ENCODE assay signal across 9 cellular contexts in the genomic region with DNA sequence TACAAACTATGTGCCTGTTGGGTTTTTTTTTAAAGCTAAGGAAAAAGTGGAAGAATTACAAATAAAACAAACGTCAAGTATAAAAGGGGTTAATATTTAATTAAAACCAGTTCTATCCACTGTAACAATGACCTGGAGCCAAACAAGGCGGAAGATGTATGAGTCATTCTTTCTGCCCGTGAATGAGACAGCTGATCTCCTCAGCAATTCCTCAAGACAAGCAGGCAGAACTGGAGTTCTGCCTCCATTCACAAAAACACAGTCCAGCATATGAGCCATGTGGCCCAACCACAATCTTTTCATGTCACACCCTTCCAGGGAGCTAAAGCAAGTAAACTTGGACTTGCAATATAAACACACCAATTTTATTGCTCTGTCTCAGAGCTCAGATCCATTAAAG. TPM values are rescaled to one million over a fixed set of nuclear protein-coding genes. Genes with fewer than 3 reads are reported as not detected.
DNase-seq lines count a peak whose midpoint lies in the region; ATAC-seq and TF ChIP-seq lines count a peak whose summit lies in the region.
"Had no signal": no experiment of that assay in that cellular context is flagged by ENCODE, and none has a peak within 500 bp of the region (broad histone marks: within the 10 kb centered on the region; RNA-seq: fewer than 3 reads in every experiment).

No MANE protein-coding gene starts in this region.

- H3K27ac Mint-ChIP-seq in MCF 10A (ENCODE audit: low read depth, unreplicated experiment) = peak overlapping the region; percentile 25

- no peaks in the 10 kb centered on the region for H4K20me1 ChIP-seq in IMR-90 (ENCODE audit: insufficient read depth, low read length)

- H3K9ac ChIP-seq in IMR-90 (ENCODE audit: low read depth, low read length) = no peak overlapping the region

- H2AK5ac ChIP-seq in IMR-90 (ENCODE audit: low read depth, low read length) = no peak overlapping the region

- POLR2A ChIA-PET in A673 (lab: Charles Lee; ENCODE audit: low non-redundant PET) (no interaction called here), IMR-90 (lab: Charles Lee; ENCODE audit: unreplicated experiment) (interaction anchor here (0.6 kb wide), 1 partner anchor 89 kb away, joined by 3 read pairs; no protein-coding TSS in a partner anchor), MCF 10A (lab: Yijun Ruan, JAX) (interaction anchor here (0.6 to 2.9 kb wide), 9 partner anchors 8 to 542 kb away, joined by 3 to 30 read pairs (median 3); partner anchors contain the start of gene ETV1)

- no peak overlapping the region for H3K18ac ChIP-seq in IMR-90 (ENCODE audit: low read depth, low read length)

- H2BK120ac ChIP-seq in IMR-90 (ENCODE audit: low read depth, low read length) = peak overlapping the region; percentile 28; the same call in 1 of the 2 replicates

- H4K5ac ChIP-seq in IMR-90 (ENCODE audit: low read depth, low read length) = no peak overlapping the region

- in situ Hi-C loops in IMR-90 (cut with MboI; ENCODE audit: low sequenced_read_pairs) = loop anchor here (5.0 to 25.0 kb wide), 2 partner anchors 59 to 1319 kb away; no protein-coding TSS in a partner anchor

- H3K27ac ChIP-seq in A673 (ENCODE audit: low read depth, low read length, poor library complexity, severe bottlenecking) = peak overlapping the region; percentile 82
- H3K27ac ChIP-seq in IMR-90 (ENCODE audit: insufficient read depth, low read length) = no peak overlapping the region
- H3K27ac ChIP-seq in esophagus squamous epithelium = peak overlapping the region in 1 of 4 donors; percentile 56

- no peak overlapping the region for H2AFZ ChIP-seq in IMR-90 (replicated peaks; ENCODE audit: low read length, poor library complexity)

- peak; percentile 34; the same call in 1 of the 2 replicates for TF ChIP-seq RAD21 in IMR-90 (IDR thresholded peaks at IDR 0.05; ENCODE audit: low read length)

- H3K4ac ChIP-seq in IMR-90 (ENCODE audit: low read depth, low read length) = no peak overlapping the region

- H3K4me1 Mint-ChIP-seq in MCF 10A (ENCODE audit: insufficient read depth, unreplicated experiment) = peaks cover 33% of the 10 kb centered on the region

- H3K23ac ChIP-seq in IMR-90 (ENCODE audit: low read depth, low read length) = no peak overlapping the region

- no peaks in the 10 kb centered on the region for H3K27me3 Mint-ChIP-seq in MCF 10A (ENCODE audit: insufficient read depth, unreplicated experiment)

- no peaks in the 10 kb centered on the region for H3K9me1 ChIP-seq in IMR-90 (ENCODE audit: insufficient read depth, low read length)

- H3K4me3 ChIP-seq in A673 (ENCODE audit: low read depth, low read length, poor library complexity, severe bottlenecking) (peak overlapping the region; percentile 13), IMR-90 (ENCODE audit: insufficient read depth, low read depth, low read length) (no peak overlapping the region), esophagus squamous epithelium (no peak overlapping the region)

- no peaks in the 10 kb centered on the region for H3K36me3 Mint-ChIP-seq in MCF 10A (ENCODE audit: insufficient read depth, unreplicated experiment)

- H2BK15ac ChIP-seq in IMR-90 (ENCODE audit: low read depth, low read length) = no peak overlapping the region

- CTCF ChIA-PET in A673 (lab: Charles Lee) = interaction anchor here (1.4 kb wide), 1 partner anchor 8 kb away, joined by 5 read pairs; the partner anchor contains the start of gene ETV1
- CTCF ChIA-PET in IMR-90 (lab: Yijun Ruan, JAX) = interaction anchor here (0.9 to 1.8 kb wide), 3 partner anchors 9 to 238 kb away, joined by 4 to 8 read pairs (median 4); no protein-coding TSS in a partner anchor
- CTCF ChIA-PET in MCF 10A (lab: Yijun Ruan, JAX) = interaction anchor here (0.6 to 4.3 kb wide), 5 partner anchors 9 to 1278 kb away, joined by 3 to 29 read pairs (median 5); partner anchors contain the start of gene ETV1

- no peak overlapping the region for H3K4me2 ChIP-seq in IMR-90 (ENCODE audit: low read depth, low read length)

- H3K27me3 ChIP-seq in A673 (replicated peaks; ENCODE audit: insufficient read depth, low read depth, low read length, poor library complexity) = no peaks in the 10 kb centered on the region
- H3K27me3 ChIP-seq in IMR-90 (ENCODE audit: control insufficient read depth, insufficient read depth, low read length) = no peaks in the 10 kb centered on the region
- no peaks in the 10 kb centered on the region for H3K27me3 ChIP-seq in esophagus squamous epithelium

- H2BK20ac ChIP-seq in IMR-90 (ENCODE audit: low read depth, low read length) = no peak overlapping the region

- H3K9me3 ChIP-seq in A673 (ENCODE audit: low read depth, low read length, poor library complexity, severe bottlenecking) = no peaks in the 10 kb centered on the region
- no peaks in the 10 kb centered on the region for H3K9me3 ChIP-seq in IMR-90 (ENCODE audit: control insufficient read depth, insufficient read depth, low read length)
- H3K9me3 ChIP-seq in esophagus squamous epithelium = no peaks in the 10 kb centered on the region

- peak; percentile 94 for DNase-seq in A673 (ENCODE audit: low spot score)
- peak; percentile 98 for DNase-seq in IMR-90
- DNase-seq in MCF 10A (ENCODE audit: unreplicated experiment) = peak; percentile 90
- DNase-seq in kidney tubule cell (ENCODE audit: low spot score) = peak; percentile 96
- DNase-seq in superior temporal gyrus (ENCODE audit: extremely low spot score) = no peak
- DNase-seq in esophagus squamous epithelium (lab: John Stamatoyannopoulos, UW) = no peak
- no peak for DNase-seq in activated CD8-positive, alpha-beta memory T cell treated with anti-CD3 and anti-CD28 coated beads, Interleukin-2, amount 50 U/mL, for 4 hours
- DNase-seq: NCI-H1436 had no signal

- H3K36me3 ChIP-seq in A673 (ENCODE audit: insufficient read depth, low read length, poor library complexity, severe bottlenecking) (no peaks in the 10 kb centered on the region), IMR-90 (ENCODE audit: control insufficient read depth, insufficient read depth, low read length) (peaks cover 1% of the 10 kb centered on the region; the same call in 1 of the 2 replicates), esophagus squamous epithelium (no peaks in the 10 kb centered on the region)

- no peak overlapping the region for H3K14ac ChIP-seq in IMR-90 (replicated peaks; ENCODE audit: low read depth, low read length)

- dilution Hi-C loops in IMR-90 (cut with HindIII; ENCODE audit: low sequenced_read_pairs, unreplicated experiment) = no loop called here

- peaks cover 0 to 13% of the 10 kb centered on the region in 2 experiments; a peak in 2 of 4 replicates for H3K79me1 ChIP-seq in IMR-90 (ENCODE audit: low read depth in 1 of 2, low read length in 2 of 2)

- TF ChIP-seq POLR2A in IMR-90 (IDR thresholded peaks at IDR 0.05; ENCODE audit: low read depth, low read length) (no peak), esophagus squamous epithelium (IDR thresholded peaks at IDR 0.05) (no peak)

- H3K9me3 Mint-ChIP-seq in MCF 10A (ENCODE audit: unreplicated experiment) = no peaks in the 10 kb centered on the region

- intact Hi-C loops in A673 (cut with micrococcal nuclease; ENCODE audit: unreplicated experiment) = loop anchor here (2.0 to 10.0 kb wide), 5 partner anchors 60 to 711 kb away; no protein-coding TSS in a partner anchor
- intact Hi-C loops in IMR-90 (cut with micrococcal nuclease) = loop anchor here (1.0 kb wide), 1 partner anchor 61 kb away; no protein-coding TSS in a partner anchor
- intact Hi-C loops in MCF 10A (cut with micrococcal nuclease) = no loop called here
- intact Hi-C loops in esophagus squamous epithelium (cut with DNase I) = no loop called here

- no peak overlapping the region for H4K8ac ChIP-seq in IMR-90 (ENCODE audit: low read depth in 2 of 2, low read length in 2 of 2)

- peaks cover 63% of the 10 kb centered on the region for H3K4me1 ChIP-seq in A673 (ENCODE audit: insufficient read depth, low read length, poor library complexity, severe bottlenecking)
- peaks cover 6% of the 10 kb centered on the region for H3K4me1 ChIP-seq in IMR-90 (ENCODE audit: control insufficient read depth, insufficient read depth, low read length)
- H3K4me1 ChIP-seq in esophagus squamous epithelium = peaks cover 8 to 26% (median 10%) of the 10 kb centered on the region in 3 donors

- no CpG with 5 or more reads among the region's 3 CpGs for WGBS in IMR-90 (ENCODE audit: extremely low coverage in 2 of 2, insufficient read length in 1 of 2), 2 experiments
- 6 to 9% methylated on average over 3 of the region's 3 CpGs for WGBS in esophagus squamous epithelium, 2 donors

- no peak overlapping the region for H2AK9ac ChIP-seq in IMR-90 (replicated peaks; ENCODE audit: low read depth, low read length, poor library complexity)

- BruUV-seq in A673 (replicated peaks; lab: Mats Ljungman, UMichigan) = no TSS peak
- no TSS peak for BruUV-seq in IMR-90 (replicated peaks; lab: Mats Ljungman, UMichigan)
- BruUV-seq in MCF 10A (replicated peaks; lab: Mats Ljungman, UMichigan) = no TSS peak

- TF ChIP-seq CTCF in A673 (conservative IDR thresholded peaks at IDR 0.05; ENCODE audit: low read depth, low read length) (no peak), IMR-90 (conservative IDR thresholded peaks at IDR 0.05; ENCODE audit: low read depth, low read length) (no peak), MCF 10A (IDR thresholded peaks at IDR 0.05; ENCODE audit: unreplicated experiment) (no peak), esophagus squamous epithelium (IDR thresholded peaks at IDR 0.05) (no peak)

- no peak overlapping the region for H3K4me3 Mint-ChIP-seq in MCF 10A (ENCODE audit: unreplicated experiment)

- H3K56ac ChIP-seq in IMR-90 (ENCODE audit: extremely low read depth, insufficient read depth, low read length) = no peak overlapping the region

- no peak overlapping the region for H2BK5ac ChIP-seq in IMR-90 (ENCODE audit: low read depth, low read length, poor library complexity, severe bottlenecking)

- ATAC-seq in IMR-90 (ENCODE audit: low read depth) (peak; percentile 95), HG03571 (IDR thresholded peaks at IDR 0.05; ENCODE audit: unreplicated experiment) (no peak)

- H4K91ac ChIP-seq in IMR-90 (ENCODE audit: insufficient read depth, low read depth, low read length) = no peak overlapping the region

TF ChIP-seq in IMR-90, 13 proteins besides CTCF, POLR2A, EP300 and RAD21 (continues in another document):
- peak; percentile 80 for TF ChIP-seq MXI1 (IDR thresholded peaks at IDR 0.05; ENCODE audit: borderline replicate concordance, low read depth, low read length)
- peak; percentile 84 for TF ChIP-seq BHLHE40 (IDR thresholded peaks at IDR 0.05; ENCODE audit: low read depth, low read length)
- TF ChIP-seq FOS (IDR thresholded peaks at IDR 0.05; ENCODE audit: low read depth, low read length) = peak; percentile 88
- TF ChIP-seq NFE2L2 (IDR thresholded peaks at IDR 0.05; ENCODE audit: low read depth, low read length) = no peak
- peak; percentile 58; the same call in 1 of the 2 replicates for TF ChIP-seq MAFK (IDR thresholded peaks at IDR 0.05; ENCODE audit: low read depth, low read length)
- TF ChIP-seq RFX5 (IDR thresholded peaks at IDR 0.05; ENCODE audit: low read depth, low read length) = no peak

RNA-seq across cellular contexts. Expression of gene ETV1, which starts 8.4 kb away (rescaled TPM):
- total RNA-seq in A673 (2021) (60.1 and 84.1 TPM in 2 replicates), IMR-90 (2012; rRNA removed) (17.2 and 21.1 TPM in 2 replicates), MCF 10A (2022) (5.9 and 6.9 TPM in 2 replicates), esophagus squamous epithelium (1 to 10 TPM in 2 of 4 donors, under 1 TPM in 2; 0.27 to 10.0 (median 1.6) TPM)
- polyA plus RNA-seq in IMR-90 (2012; rRNA removed) = 8.6 and 11.9 TPM in 2 replicates
- polyA plus RNA-seq in IMR-90 (2012; cell fraction: cytosol; rRNA removed) = 3.8 and 7.2 TPM in 2 replicates
- polyA plus RNA-seq in IMR-90 (2012; cell fraction: nucleus; rRNA removed; ENCODE audit: low replicate concordance) = 7.0 and 10.1 TPM in 2 replicates

Comparison
In these comparisons a context has a peak if more than half of its experiments do, and no peak if none do; other contexts are left out.
1. DNase-seq: peak in A673 (single experiment), IMR-90 (single experiment), MCF 10A (single experiment) and kidney tubule cell (single experiment); none in superior temporal gyrus (single experiment), esophagus squamous epithelium (single experiment) and activated CD8-positive, alpha-beta memory T cell treated with anti-CD3 and anti-CD28 coated beads, Interleukin-2, amount 50 U/mL, for 4 hours (single experiment).
2. intact Hi-C loops: an anchor here in A673 (2.0 to 10.0 kb wide) and IMR-90 (1.0 kb wide); none called in MCF 10A and esophagus squamous epithelium.